2 cellular contexts compared by ENCODE assay signal in the genomic region with DNA sequence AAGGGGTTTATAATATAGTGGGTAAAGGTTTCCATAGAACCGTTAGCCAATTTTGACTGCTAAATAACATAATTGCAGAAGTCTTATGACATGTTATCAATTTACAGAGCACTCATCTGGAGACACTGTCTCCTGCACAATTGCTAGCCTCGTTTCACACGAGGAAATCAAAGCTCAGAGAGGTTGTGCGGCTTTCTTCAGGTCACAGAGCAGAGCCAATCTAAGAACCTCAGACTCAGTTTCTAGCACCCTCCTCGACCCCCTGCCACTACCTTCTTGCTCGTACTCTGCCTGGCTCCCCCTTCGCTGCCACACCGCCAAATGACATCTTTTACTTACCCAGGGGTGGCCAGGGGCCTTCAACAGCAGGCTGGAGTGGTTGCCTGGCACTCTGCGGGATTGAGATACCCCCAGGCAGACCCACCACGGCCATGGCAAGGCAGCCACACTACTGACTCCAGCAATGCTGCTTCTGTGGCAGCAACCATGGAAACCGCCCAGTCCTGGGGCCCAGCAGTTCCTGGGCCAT.
A peak's percentile ranks its signal among the peaks of the same experiment; 100 is the strongest.
TF ChIP-seq lines count a peak whose summit lies in the region.

No MANE protein-coding gene starts in this region.

TF ChIP-seq in K562, 482 proteins besides CTCF, POLR2A, EP300 and RAD21:
- TF ChIP-seq MTA3 (IDR thresholded peaks at IDR 0.05; ENCODE audit: borderline replicate concordance): no peak
- TF ChIP-seq, protein P1, sequence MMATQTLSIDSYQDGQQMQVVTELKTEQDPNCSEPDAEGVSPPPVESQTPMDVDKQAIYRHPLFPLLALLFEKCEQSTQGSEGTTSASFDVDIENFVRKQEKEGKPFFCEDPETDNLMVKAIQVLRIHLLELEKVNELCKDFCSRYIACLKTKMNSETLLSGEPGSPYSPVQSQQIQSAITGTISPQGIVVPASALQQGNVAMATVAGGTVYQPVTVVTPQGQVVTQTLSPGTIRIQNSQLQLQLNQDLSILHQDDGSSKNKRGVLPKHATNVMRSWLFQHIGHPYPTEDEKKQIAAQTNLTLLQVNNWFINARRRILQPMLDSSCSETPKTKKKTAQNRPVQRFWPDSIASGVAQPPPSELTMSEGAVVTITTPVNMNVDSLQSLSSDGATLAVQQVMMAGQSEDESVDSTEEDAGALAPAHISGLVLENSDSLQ (IDR thresholded peaks at IDR 0.05): no peak
- no peak for TF ChIP-seq ZNF511 (CRISPR knock-in tag; IDR thresholded peaks at IDR 0.05)
- TF ChIP-seq NCOR1 (IDR thresholded peaks at IDR 0.05): no peak
- TF ChIP-seq SIN3B (IDR thresholded peaks at IDR 0.05; ENCODE audit: low read depth): no peak
- no peak for TF ChIP-seq GABPB2 (CRISPR knock-in tag; conservative IDR thresholded peaks at IDR 0.05)
- TF ChIP-seq ZFP36 (IDR thresholded peaks at IDR 0.05; ENCODE audit: low read depth, low read length, partially characterized antibody): peak; percentile 53
TF ChIP-seq in K562: peak in this region for 1.

TF ChIP-seq in HepG2, 621 proteins besides CTCF, POLR2A, EP300 and RAD21:
- TF ChIP-seq TBX3 (IDR thresholded peaks at IDR 0.05; ENCODE audit: borderline replicate concordance) (no peak), ZBTB40 (IDR thresholded peaks at IDR 0.05) (no peak), ZBTB40 (CRISPR knock-in tag; IDR thresholded peaks at IDR 0.05) (no peak), ZNF768 (CRISPR knock-in tag; IDR thresholded peaks at IDR 0.05) (peak; percentile 71)
